In genomic region chr14:100306506-100307214, GRCh38 we compare ENCODE assay signal across 8 cellular contexts. TPM values are rescaled to one million over a fixed set of nuclear protein-coding genes. Genes with fewer than 3 reads are reported as not detected.
DNase-seq lines count a peak whose midpoint lies in the region; ATAC-seq and TF ChIP-seq lines count a peak whose summit lies in the region.

No MANE protein-coding gene starts in this region.

- H3K4me1 ChIP-seq in effector memory CD4-positive, alpha-beta T cell (ENCODE audit: control insufficient read depth, insufficient read depth, low read length, poor library complexity, severe bottlenecking) = peaks cover 19% of the 10 kb centered on the region
- peaks cover 40% of the 10 kb centered on the region for H3K4me1 ChIP-seq in mesenchymal stem cell (ENCODE audit: control insufficient read depth, insufficient read depth, low read depth, low read length)

- peak overlapping the region; percentile 83 for H4K91ac ChIP-seq in mesenchymal stem cell (ENCODE audit: low read length)

- H3K79me1 ChIP-seq in mesenchymal stem cell (replicated peaks; ENCODE audit: low read length, poor library complexity, severe bottlenecking) = peaks cover 38% of the 10 kb centered on the region

- H2AK5ac ChIP-seq in mesenchymal stem cell (ENCODE audit: low read length, severe bottlenecking) = no peak overlapping the region

- H3K4me1 Mint-ChIP-seq in CD4-positive, alpha-beta T cell (ENCODE audit: low read depth) = peaks cover 9% of the 10 kb centered on the region

- peak overlapping the region; percentile 92 to 97 for H3K18ac ChIP-seq in mesenchymal stem cell (ENCODE audit: low read depth in 1 of 2, low read length in 2 of 2)

- peak; percentile 25 to 82 (median 54) for DNase-seq in CD4-positive, alpha-beta T cell
- peak; percentile 64 for DNase-seq in NCI-H82 treated with DMSO at 0.1 percent for 48 hours (lab: John Stamatoyannopoulos, UW; ENCODE audit: unreplicated experiment)
- peak; percentile 44 to 57 for DNase-seq in activated CD8-positive, alpha-beta memory T cell treated with anti-CD3 and anti-CD28 coated beads for 4 hours (ENCODE audit: low read depth in 2 of 2)
- DNase-seq in effector memory CD4-positive, alpha-beta T cell = peak; percentile 12 to 61 (median 49)
- DNase-seq in mesenchymal stem cell = peak; percentile 88
- peak; percentile 44 to 85 (median 44) for DNase-seq in stimulated activated CD4-positive, alpha-beta T cell treated with anti-CD3 and anti-CD28 coated beads, TNF-alpha, amount 100 ng/mL, for 48 hours (ENCODE audit: low read depth in 3 of 3)

- peak overlapping the region; percentile 82 for H4K8ac ChIP-seq in mesenchymal stem cell (ENCODE audit: low read length)

- no peaks in the 10 kb centered on the region for H3K9me3 ChIP-seq in CD4-positive, alpha-beta T cell (ENCODE audit: control insufficient read depth, low read length)
- H3K9me3 ChIP-seq in effector memory CD4-positive, alpha-beta T cell (ENCODE audit: control insufficient read depth, low read length) = no peaks in the 10 kb centered on the region
- no peaks in the 10 kb centered on the region for H3K9me3 ChIP-seq in mesenchymal stem cell (ENCODE audit: control insufficient read depth, low read length)

- H2AFZ ChIP-seq in mesenchymal stem cell (ENCODE audit: low read depth, low read length) = peak overlapping the region; percentile 84

- CTCF ChIA-PET in CD4-positive, alpha-beta T cell (lab: Charles Lee) = no interaction called here

- under 1% methylated on average over 80 of the region's 97 CpGs for WGBS in mesenchymal stem cell

- peak overlapping the region; percentile 78 for H2BK15ac ChIP-seq in mesenchymal stem cell (ENCODE audit: low read depth, poor library complexity, severe bottlenecking)

- peak overlapping the region; percentile 82 for H3K4me3 ChIP-seq in effector memory CD4-positive, alpha-beta T cell (ENCODE audit: insufficient read depth, low read depth, low read length, poor library complexity, severe bottlenecking)
- H3K4me3 ChIP-seq in mesenchymal stem cell (ENCODE audit: insufficient read depth in 1 of 2, low read depth in 1 of 2, low read length in 2 of 2) = peak overlapping the region; percentile 85 to 94

- no peaks in the 10 kb centered on the region for H3K9me3 Mint-ChIP-seq in CD4-positive, alpha-beta T cell

- H3K4me3 Mint-ChIP-seq in CD4-positive, alpha-beta T cell = peak overlapping the region; percentile 84

- no peak overlapping the region for H3K27ac ChIP-seq in CD4-positive, alpha-beta T cell (ENCODE audit: low read depth, low read length)
- H3K27ac ChIP-seq in effector memory CD4-positive, alpha-beta T cell (ENCODE audit: insufficient read depth, low read length, poor library complexity, severe bottlenecking) = no peak overlapping the region
- no peak overlapping the region for H3K27ac ChIP-seq in mesenchymal stem cell (ENCODE audit: low read length, poor library complexity, severe bottlenecking)

- peak overlapping the region in 1 of 2 experiments; percentile 46 for H3K23ac ChIP-seq in mesenchymal stem cell (ENCODE audit: low read length in 2 of 2)

- H3K9ac ChIP-seq in mesenchymal stem cell (ENCODE audit: low read length) = peak overlapping the region; percentile 85

- H2BK12ac ChIP-seq in mesenchymal stem cell (ENCODE audit: low read length in 2 of 2) = no peak overlapping the region

- peaks cover 6% of the 10 kb centered on the region for H3K27me3 ChIP-seq in CD4-positive, alpha-beta T cell (ENCODE audit: control insufficient read depth, insufficient read depth, low read length)
- no peaks in the 10 kb centered on the region for H3K27me3 ChIP-seq in effector memory CD4-positive, alpha-beta T cell (replicated peaks; ENCODE audit: control insufficient read depth, insufficient read depth, low read length, poor library complexity, severe bottlenecking)
- H3K27me3 ChIP-seq in mesenchymal stem cell (ENCODE audit: control insufficient read depth in 1 of 2, insufficient read depth in 1 of 2, low read length in 2 of 2) = peaks cover 0 to 11% of the 10 kb centered on the region in 2 experiments

- H3K36me3 Mint-ChIP-seq in CD4-positive, alpha-beta T cell (ENCODE audit: low read depth) = no peaks in the 10 kb centered on the region

- H3K27ac Mint-ChIP-seq in CD4-positive, alpha-beta T cell = no peak overlapping the region

- peak; percentile 76 for ATAC-seq in CD4-positive, alpha-beta T cell (ENCODE audit: poor library complexity)
- ATAC-seq in GM19452 (IDR thresholded peaks at IDR 0.05; ENCODE audit: unreplicated experiment) (peak; percentile 90), HG03558 (IDR thresholded peaks at IDR 0.05; ENCODE audit: extremely low read depth, unreplicated experiment) (peak; percentile 66)

- H3K36me3 ChIP-seq in effector memory CD4-positive, alpha-beta T cell (ENCODE audit: control insufficient read depth, insufficient read depth, low read length) = no peaks in the 10 kb centered on the region
- peaks cover 0 to 18% of the 10 kb centered on the region in 2 experiments for H3K36me3 ChIP-seq in mesenchymal stem cell (ENCODE audit: control insufficient read depth in 1 of 2, insufficient read depth in 2 of 2, low read depth in 1 of 2, low read length in 2 of 2)

- intact Hi-C loops in CD4-positive, alpha-beta T cell (cut with DNase I, micrococcal nuclease) = loop anchor here in 1 of 2 experiments (5.0 kb wide), 1 partner anchor 66 kb away; no protein-coding TSS in a partner anchor

- H2BK5ac ChIP-seq in mesenchymal stem cell (ENCODE audit: low read depth, low read length, poor library complexity, severe bottlenecking) = peak overlapping the region; percentile 68

- TF ChIP-seq CTCF in CD4-positive, alpha-beta T cell (IDR thresholded peaks at IDR 0.05) = no peak

- peak overlapping the region; percentile 71 to 88 for H3K4ac ChIP-seq in mesenchymal stem cell (ENCODE audit: low read depth in 1 of 2, low read length in 2 of 2)

- H2BK120ac ChIP-seq in mesenchymal stem cell (ENCODE audit: low read depth, low read length) = peak overlapping the region; percentile 84

- POLR2A ChIA-PET in CD4-positive, alpha-beta T cell (lab: Charles Lee) = no interaction called here

- H3K27me3 Mint-ChIP-seq in CD4-positive, alpha-beta T cell = peaks cover 10% of the 10 kb centered on the region

- peak overlapping the region in 1 of 2 experiments; percentile 66 for H3K14ac ChIP-seq in mesenchymal stem cell (ENCODE audit: low read length in 2 of 2)

- peak overlapping the region; percentile 86 for H3K4me2 ChIP-seq in mesenchymal stem cell (ENCODE audit: low read length, poor library complexity, severe bottlenecking)

RNA-seq across cellular contexts. Expression of gene SLC25A29, which starts 0.4 kb away (rescaled TPM):
- total RNA-seq in CD4-positive, alpha-beta T cell = 1 to 10 TPM; 2.5 TPM
- polyA plus RNA-seq in mesenchymal stem cell (2013, experiment 1 of 2) = 16.0 TPM
- polyA plus RNA-seq in mesenchymal stem cell (2013, experiment 2 of 2) = 16.1 TPM

RNA-seq across cellular contexts. Expression of gene SLC25A47, which starts 16.5 kb away (rescaled TPM):
- not detected for total RNA-seq in CD4-positive, alpha-beta T cell
- not detected for polyA plus RNA-seq in mesenchymal stem cell (2013, experiment 1 of 2)
- not detected for polyA plus RNA-seq in mesenchymal stem cell (2013, experiment 2 of 2)
